2 cellular contexts compared by ENCODE assay signal in the genomic region with DNA sequence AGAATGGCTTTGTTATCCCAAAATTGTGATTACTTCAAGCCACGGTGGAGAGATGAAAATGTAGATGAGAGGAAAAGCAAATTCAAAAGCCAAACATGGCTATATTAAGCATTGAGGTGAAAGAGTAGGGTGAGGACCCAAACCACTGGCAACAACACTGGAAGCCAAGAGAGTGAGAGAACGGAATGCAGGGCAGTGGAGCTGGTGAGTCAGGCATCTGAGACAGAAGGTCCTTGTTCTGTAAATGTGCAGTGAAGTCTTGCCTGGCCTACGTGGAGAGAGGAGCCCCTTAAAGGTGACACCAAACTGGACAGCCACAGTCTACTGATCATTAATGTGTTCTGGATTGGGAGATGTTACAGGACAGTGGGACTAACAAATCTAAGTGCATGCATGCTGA.
A peak's percentile ranks its signal among the peaks of the same experiment; 100 is the strongest.
TF ChIP-seq lines count a peak whose summit lies in the region.

No MANE protein-coding gene starts in this region.

TF ChIP-seq in HCT116, 20 proteins besides CTCF, POLR2A, EP300 and RAD21 (continued from another document):
- TF ChIP-seq, protein P1, sequence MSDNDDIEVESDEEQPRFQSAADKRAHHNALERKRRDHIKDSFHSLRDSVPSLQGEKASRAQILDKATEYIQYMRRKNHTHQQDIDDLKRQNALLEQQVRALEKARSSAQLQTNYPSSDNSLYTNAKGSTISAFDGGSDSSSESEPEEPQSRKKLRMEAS (IDR thresholded peaks at IDR 0.05) = no peak
- TF ChIP-seq REST (IDR thresholded peaks at IDR 0.05; ENCODE audit: low read depth) = no peak
- TF ChIP-seq SP1 (IDR thresholded peaks at IDR 0.05; ENCODE audit: low read depth) = no peak
- no peak for TF ChIP-seq ELF1 (IDR thresholded peaks at IDR 0.05; ENCODE audit: borderline replicate concordance, low read depth)
- no peak for TF ChIP-seq ZBTB33 (IDR thresholded peaks at IDR 0.05; ENCODE audit: extremely low read depth, insufficient replicate concordance, low read length)
- TF ChIP-seq CBX3 (IDR thresholded peaks at IDR 0.05; ENCODE audit: low read depth) = no peak
TF ChIP-seq in HCT116: peak in this region for 0.

TF ChIP-seq in WTC11, 78 proteins besides CTCF, POLR2A, EP300 and RAD21 (continued from another document):
- TF ChIP-seq, protein P2, sequence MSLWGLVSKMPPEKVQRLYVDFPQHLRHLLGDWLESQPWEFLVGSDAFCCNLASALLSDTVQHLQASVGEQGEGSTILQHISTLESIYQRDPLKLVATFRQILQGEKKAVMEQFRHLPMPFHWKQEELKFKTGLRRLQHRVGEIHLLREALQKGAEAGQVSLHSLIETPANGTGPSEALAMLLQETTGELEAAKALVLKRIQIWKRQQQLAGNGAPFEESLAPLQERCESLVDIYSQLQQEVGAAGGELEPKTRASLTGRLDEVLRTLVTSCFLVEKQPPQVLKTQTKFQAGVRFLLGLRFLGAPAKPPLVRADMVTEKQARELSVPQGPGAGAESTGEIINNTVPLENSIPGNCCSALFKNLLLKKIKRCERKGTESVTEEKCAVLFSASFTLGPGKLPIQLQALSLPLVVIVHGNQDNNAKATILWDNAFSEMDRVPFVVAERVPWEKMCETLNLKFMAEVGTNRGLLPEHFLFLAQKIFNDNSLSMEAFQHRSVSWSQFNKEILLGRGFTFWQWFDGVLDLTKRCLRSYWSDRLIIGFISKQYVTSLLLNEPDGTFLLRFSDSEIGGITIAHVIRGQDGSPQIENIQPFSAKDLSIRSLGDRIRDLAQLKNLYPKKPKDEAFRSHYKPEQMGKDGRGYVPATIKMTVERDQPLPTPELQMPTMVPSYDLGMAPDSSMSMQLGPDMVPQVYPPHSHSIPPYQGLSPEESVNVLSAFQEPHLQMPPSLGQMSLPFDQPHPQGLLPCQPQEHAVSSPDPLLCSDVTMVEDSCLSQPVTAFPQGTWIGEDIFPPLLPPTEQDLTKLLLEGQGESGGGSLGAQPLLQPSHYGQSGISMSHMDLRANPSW (CRISPR knock-in tag; conservative IDR thresholded peaks at IDR 0.05; ENCODE audit: low read depth) = no peak
- TF ChIP-seq, protein P1 (CRISPR knock-in tag; IDR thresholded peaks at IDR 0.05) = 0 out of 2 replicates have a peak, but pooled peaks have one; percentile 3
TF ChIP-seq in WTC11: peak in this region for 1.
